In genomic region chr10:84205049-84205852, GRCh38 we compare ENCODE assay signal across 8 cellular contexts.
DNase-seq lines count a peak whose midpoint lies in the region; FAIRE-seq and TF ChIP-seq lines count a peak whose summit lies in the region.

No MANE protein-coding gene starts in this region.

- H3K4me3 ChIP-seq in GM12865 (ENCODE audit: low read depth, low read length) = no peak overlapping the region
- H3K4me3 ChIP-seq in LNCaP clone FGC (ENCODE audit: low read depth, low read length) = no peak overlapping the region

- peak; percentile 23 for FAIRE-seq in H54 (lab: Jason Lieb, UNC)

- peak; percentile 97 for TF ChIP-seq CTCF in GM12865 (IDR thresholded peaks at IDR 0.05; ENCODE audit: insufficient read depth, low read depth, low read length, missing control alignments)
- peak; percentile 98 for TF ChIP-seq CTCF in LNCaP clone FGC (IDR thresholded peaks at IDR 0.05; ENCODE audit: control insufficient read depth, extremely low read depth, insufficient read depth)

- DNase-seq in GM12865 (ENCODE audit: low read depth) (peak; percentile 80), H54 (ENCODE audit: insufficient read length, low spot score) (peak; percentile 81), LNCaP clone FGC (ENCODE audit: low read depth) (peak; percentile 19), T-helper 9 cell (peak; percentile 47), astrocyte of the hippocampus (ENCODE audit: low read depth, low spot score) (peak; percentile 57), iPS-NIHi11 (ENCODE audit: low spot score) (peak; percentile 78), amniotic stem cell (lab: John Stamatoyannopoulos, UW) (no peak)
- peak; percentile 18 to 36 for DNase-seq in stimulated activated CD4-positive, alpha-beta T cell treated with anti-CD3 and anti-CD28 coated beads, Interleukin-1b, Interleukin-23, amount 100 ng/mL, for 1 hour (ENCODE audit: low read depth in 2 of 2)

- TF ChIP-seq POLR2A in H54 (IDR thresholded peaks at IDR 0.05; ENCODE audit: low read depth, low read length) = no peak
